ENCODE assay signal across 34 cellular contexts in the genomic region with DNA sequence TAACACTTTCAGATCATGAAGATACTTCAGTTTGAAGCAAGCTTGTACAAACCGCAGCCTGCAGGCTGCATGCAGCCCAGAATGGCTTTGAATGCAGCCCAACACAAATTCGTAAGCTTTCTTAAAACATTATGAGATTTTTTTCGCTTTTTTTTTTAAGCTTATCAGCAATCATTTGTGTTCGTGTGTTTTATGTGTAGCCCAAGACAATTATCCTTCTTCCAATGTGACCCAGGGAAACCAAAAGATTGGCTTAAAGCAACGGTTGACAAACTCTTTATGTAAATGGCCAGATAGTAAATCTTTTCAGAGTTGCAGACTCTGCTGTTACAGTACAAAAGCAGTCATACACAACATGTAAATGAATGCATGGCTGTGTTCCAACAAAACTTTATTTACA.
"Had no signal": no experiment of that assay in that cellular context is flagged by ENCODE, and none has a peak within 500 bp of the region (broad histone marks: within the 10 kb centered on the region; RNA-seq: fewer than 3 reads in every experiment).

No MANE protein-coding gene starts in this region.

- ATAC-seq: activated CD8-positive, alpha-beta memory T cell treated with anti-CD3 and anti-CD28 coated beads, Interleukin-2, amount 10 ng/mL, durations not matched to agents 7 days and 5 days; PC-3 had no signal

- H3K27me3 Mint-ChIP-seq: activated CD4-positive, alpha-beta memory T cell treated with anti-CD3 and anti-CD28 coated beads, Interleukin-2, amount 10 ng/mL, durations not matched to agents 7 days and 5 days had no signal

- H3K4me1 ChIP-seq: breast epithelium, Peyer's patch had no signal

- H3K27me3 ChIP-seq: Peyer's patch had no signal

- H3K36me3 Mint-ChIP-seq: activated CD8-positive, alpha-beta memory T cell treated with anti-CD3 and anti-CD28 coated beads, Interleukin-2, amount 10 ng/mL, durations not matched to agents 7 days and 5 days; activated naive CD8-positive, alpha-beta T cell treated with anti-CD3 and anti-CD28 coated beads for 36 hours had no signal

- H3K27ac Mint-ChIP-seq: activated CD4-positive, alpha-beta memory T cell treated with anti-CD3 and anti-CD28 coated beads, Interleukin-2, amount 10 ng/mL, durations not matched to agents 7 days and 5 days; activated CD8-positive, alpha-beta memory T cell treated with anti-CD3 and anti-CD28 coated beads, Interleukin-2, amount 10 ng/mL, durations not matched to agents 7 days and 5 days; activated naive CD8-positive, alpha-beta T cell treated with anti-CD3 and anti-CD28 coated beads for 36 hours had no signal

- H3K4me3 Mint-ChIP-seq: activated CD4-positive, alpha-beta memory T cell treated with anti-CD3 and anti-CD28 coated beads, Interleukin-2, amount 10 ng/mL, durations not matched to agents 7 days and 5 days; activated CD8-positive, alpha-beta memory T cell treated with anti-CD3 and anti-CD28 coated beads, Interleukin-2, amount 10 ng/mL, durations not matched to agents 7 days and 5 days; activated naive CD8-positive, alpha-beta T cell treated with anti-CD3 and anti-CD28 coated beads for 36 hours had no signal

- H3K9me3 Mint-ChIP-seq: activated CD4-positive, alpha-beta memory T cell treated with anti-CD3 and anti-CD28 coated beads, Interleukin-2, amount 10 ng/mL, durations not matched to agents 7 days and 5 days; activated naive CD8-positive, alpha-beta T cell treated with anti-CD3 and anti-CD28 coated beads for 36 hours had no signal

- H3K36me3 ChIP-seq: breast epithelium, Peyer's patch, WERI-Rb-1 had no signal

- H3K4me1 Mint-ChIP-seq: activated CD4-positive, alpha-beta memory T cell treated with anti-CD3 and anti-CD28 coated beads, Interleukin-2, amount 10 ng/mL, durations not matched to agents 7 days and 5 days; activated CD8-positive, alpha-beta memory T cell treated with anti-CD3 and anti-CD28 coated beads, Interleukin-2, amount 10 ng/mL, durations not matched to agents 7 days and 5 days; activated naive CD8-positive, alpha-beta T cell treated with anti-CD3 and anti-CD28 coated beads for 36 hours had no signal

- H3K4me3 ChIP-seq: breast epithelium, Peyer's patch had no signal

- H3K27ac ChIP-seq: breast epithelium, Peyer's patch, WERI-Rb-1 had no signal

- H3K9me3 ChIP-seq: breast epithelium, Peyer's patch had no signal

- DNase-seq: activated CD4-positive, alpha-beta memory T cell treated with anti-CD3 and anti-CD28 coated beads, Interleukin-2, amount 10 ng/mL, durations not matched to agents 7 days and 5 days; activated CD4-positive, alpha-beta T cell treated with anti-CD3 and anti-CD28 coated beads for 1 hour; activated CD4-positive, alpha-beta T cell treated with anti-CD3 and anti-CD28 coated beads for 48 hours; activated CD4-positive, CD25-positive, alpha-beta regulatory T cell; activated CD8-positive, alpha-beta memory T cell treated with anti-CD3 and anti-CD28 coated beads for 24 hours; activated CD8-positive, alpha-beta memory T cell treated with anti-CD3 and anti-CD28 coated beads, Interleukin-2, amount 10 ng/mL, durations not matched to agents 7 days and 5 days; activated CD8-positive, alpha-beta memory T cell treated with anti-CD3 and anti-CD28 coated beads, Interleukin-2, amount 50 U/mL, for 48 hours; activated effector memory CD4-positive, alpha-beta T cell treated with anti-CD3 and anti-CD28 coated beads, Interleukin-2, amount 50 U/mL, for 16 hours; activated naive CD4-positive, alpha-beta T cell; activated naive CD4-positive, alpha-beta T cell treated with anti-CD3 and anti-CD28 coated beads, Interleukin-2, amount 50 U/mL, for 16 hours; activated naive CD8-positive, alpha-beta T cell treated with anti-CD3 and anti-CD28 coated beads for 36 hours; activated T-cell treated with anti-CD3 and anti-CD28 coated beads, Interleukin-2, amount 50 U/mL, for 48 hours; amniotic stem cell; aorta; caudate nucleus; cerebellar nuclear complex; Karpas-422; KBM-7; NCI-H1092; NCI-H1436 treated with DMSO at 0.1 percent for 48 hours; NCI-H1694 treated with DMSO at 0.1 percent for 48 hours; NCI-H2029; NCI-H2171 treated with DMSO at 0.1 percent for 48 hours; NCI-H226; NCI-H446 treated with DMSO at 0.1 percent for 48 hours; NCI-H524 treated with DMSO at 0.1 percent for 48 hours; NK-92 treated with Interleukin-12 subunit alpha and Interleukin-12 subunit beta, amount 100 ng/mL, for 24 hours; PC-3; Peyer's patch; RPMI8226; SHP77 treated with DMSO at 0.1 percent for 48 hours; T1000; WERI-Rb-1 had no signal
